In genomic region chr9:77901771-77902170, GRCh38 we compare ENCODE assay signal across 29 cellular contexts.
"Had no signal": no experiment of that assay in that cellular context is flagged by ENCODE, and none has a peak within 500 bp of the region (broad histone marks: within the 10 kb centered on the region; RNA-seq: fewer than 3 reads in every experiment).

No MANE protein-coding gene starts in this region.

- ATAC-seq: activated CD8-positive, alpha-beta T cell treated with anti-CD3 and anti-CD28 coated beads for 36 hours; activated T-cell treated with anti-CD3 and anti-CD28 coated beads, Interleukin-2, amount 50 U/mL, for 4 hours; activated T-helper 17 cell treated with anti-CD3 and anti-CD28 coated beads, Interleukin-2, amount 50 U/mL, for 72 hours; psoas muscle; stimulated activated effector memory CD8-positive, alpha-beta T cell treated with anti-CD3 and anti-CD28 coated beads, Interleukin-12 subunit alpha, Interleukin-12 subunit beta, amount 100 ng/mL, for 72 hours; stimulated activated naive CD8-positive, alpha-beta T cell treated with anti-CD3 and anti-CD28 coated beads, Interleukin-15, amount 100 ng/mL, for 72 hours had no signal

- H3K27ac ChIP-seq: brain microvascular endothelial cell, esophagus squamous epithelium, left ventricle myocardium inferior, parathyroid adenoma, psoas muscle, sigmoid colon, upper lobe of left lung, vagina, WERI-Rb-1 had no signal

- H3K36me3 ChIP-seq: brain microvascular endothelial cell, left ventricle myocardium inferior, sigmoid colon, vagina, WERI-Rb-1 had no signal

- H3K9ac ChIP-seq: parathyroid adenoma had no signal

- H3K27me3 ChIP-seq: brain microvascular endothelial cell, esophagus squamous epithelium, sigmoid colon, upper lobe of left lung, vagina had no signal

- H3K4me1 ChIP-seq: parathyroid adenoma had no signal

- H3K4me3 ChIP-seq: esophagus squamous epithelium, left ventricle myocardium inferior, lung, psoas muscle, sigmoid colon, upper lobe of left lung, vagina had no signal

- FAIRE-seq: astrocyte, frontal cortex, small intestine had no signal

- H3K9me3 ChIP-seq: esophagus squamous epithelium, left ventricle myocardium inferior, psoas muscle, sigmoid colon, upper lobe of left lung, vagina had no signal

- H2AFZ ChIP-seq: parathyroid adenoma had no signal

- DNase-seq: activated CD4-positive, alpha-beta T cell treated with anti-CD3 and anti-CD28 coated beads, Interleukin-2, amount 10 ng/mL, durations not matched to agents 7 days and 5 days; activated CD4-positive, CD25-positive, alpha-beta regulatory T cell treated with anti-CD3 and anti-CD28 coated beads, Interleukin-2, amount 50 U/mL, for 72 hours; activated CD8-positive, alpha-beta T cell treated with anti-CD3 and anti-CD28 coated beads for 36 hours; activated gamma-delta T cell treated with Interleukin-2 at 50 U/mL for 16 hours; activated naive CD4-positive, alpha-beta T cell treated with anti-CD3 and anti-CD28 coated beads, Interleukin-2, amount 50 U/mL, for 16 hours; activated T-cell treated with anti-CD3 and anti-CD28 coated beads, Interleukin-2, amount 50 U/mL, for 4 hours; amniotic stem cell; brain microvascular endothelial cell; caudate nucleus; cortex of kidney; esophagus squamous epithelium; kidney glomerular epithelial cell; left ventricle myocardium inferior; occipital lobe; psoas muscle; sigmoid colon; small intestine; stimulated activated CD4-positive, alpha-beta T cell treated with anti-CD3 and anti-CD28 coated beads, Interleukin-4, amount 100 ng/mL, for 24 hours; stimulated activated naive CD8-positive, alpha-beta T cell treated with anti-CD3 and anti-CD28 coated beads, Interleukin-15, amount 100 ng/mL, for 72 hours; substantia nigra; upper lobe of left lung; WERI-Rb-1 had no signal
